ENCODE assay signal across 6 cellular contexts in the genomic region with DNA sequence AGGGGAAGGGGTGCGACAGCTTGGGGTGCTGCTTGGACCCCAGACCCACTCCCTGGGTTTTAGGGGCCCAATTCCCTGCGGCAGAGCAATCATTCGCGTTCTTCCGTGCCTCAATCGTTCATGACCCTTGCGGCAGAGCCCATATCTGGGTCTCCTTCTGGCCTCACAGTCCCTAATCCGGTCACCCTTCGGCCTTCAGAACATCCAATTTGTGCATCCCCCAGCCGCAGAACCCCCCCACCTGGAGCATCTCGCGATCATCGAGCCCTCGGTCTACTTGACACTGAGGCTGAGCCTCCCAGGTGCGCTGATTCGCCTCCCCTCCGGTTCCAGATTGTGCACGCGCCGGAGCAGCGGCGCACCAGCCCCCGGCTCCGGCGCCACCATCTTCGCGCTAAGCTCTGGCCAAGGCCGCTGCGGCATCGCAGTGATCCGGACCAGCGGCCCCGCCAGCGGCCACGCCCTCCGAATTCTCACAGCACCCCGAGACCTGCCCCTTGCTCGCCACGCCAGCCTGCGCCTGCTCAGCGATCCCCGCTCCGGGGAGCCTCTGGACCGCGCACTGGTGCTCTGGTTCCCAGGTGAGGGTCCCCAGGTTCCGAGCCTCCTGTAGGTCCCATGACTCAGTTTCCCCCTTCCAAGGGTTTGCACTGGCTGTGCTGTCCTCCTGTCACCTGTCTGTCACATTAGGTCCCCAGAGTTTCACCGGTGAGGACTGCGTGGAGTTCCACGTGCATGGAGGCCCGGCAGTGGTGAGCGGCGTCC. TPM values are rescaled to one million over a fixed set of nuclear protein-coding genes. Genes with fewer than 3 reads are reported as not detected.
DNase-seq lines count a peak whose midpoint lies in the region; ATAC-seq and TF ChIP-seq lines count a peak whose summit lies in the region.

No MANE protein-coding gene starts in this region.

- peak overlapping the region in 1 of 2 donors; percentile 66 for H3K27ac ChIP-seq in uterus

- DNase-seq in DMS53 (lab: John Stamatoyannopoulos, UW) (peak; percentile 58), DMS53 treated with DMSO at 0.1 percent for 48 hours (lab: John Stamatoyannopoulos, UW; ENCODE audit: unreplicated experiment) (no peak), iPS-NIHi11 (ENCODE audit: low spot score) (peak; percentile 46), uterus (no peak)
- DNase-seq in activated CD4-positive, alpha-beta T cell treated with anti-CD3 and anti-CD28 coated beads for 48 hours: peak; percentile 61

- H3K36me3 ChIP-seq in uterus: no peaks in the 10 kb centered on the region

- H3K9me3 ChIP-seq in uterus: no peaks in the 10 kb centered on the region

- peaks cover 0 to 13% of the 10 kb centered on the region in 2 donors for H3K4me1 ChIP-seq in uterus

- H3K4me3 ChIP-seq in uterus: peak overlapping the region; percentile 57 to 78

- no peak for TF ChIP-seq CTCF in uterus (IDR thresholded peaks at IDR 0.05)

- H3K27me3 ChIP-seq in uterus: no peaks in the 10 kb centered on the region

- no peak for TF ChIP-seq POLR2A in uterus (IDR thresholded peaks at IDR 0.05)

- no peak for ATAC-seq in HG03520 (IDR thresholded peaks at IDR 0.05; ENCODE audit: unreplicated experiment)

- intact Hi-C loops in uterus (cut with DNase I; ENCODE audit: low total_unique reads): no loop called here

RNA-seq across cellular contexts. Expression of a gene that starts 0.5 kb away (rescaled TPM):
- total RNA-seq in uterus: 10 to 100 TPM in 3 of 4 donors, under 1 TPM in 1; 0.88 to 31.2 (median 24.4) TPM

RNA-seq across cellular contexts. Expression of a gene that starts 3.2 kb away (rescaled TPM):
- 10 to 100 TPM in 1 of 4 donors, 1 to 10 TPM in 2, under 1 TPM in 1; 0.51 to 12.6 (median 7.6) TPM for total RNA-seq in uterus

RNA-seq across cellular contexts. Expression of a gene that starts 28.5 kb away (rescaled TPM):
- total RNA-seq in uterus: 10 to 100 TPM in 2 of 4 donors, 1 to 10 TPM in 2; 2.8 to 22.2 (median 8.9) TPM

RNA-seq across cellular contexts. Expression of a gene that starts 32.2 kb away (rescaled TPM):
- total RNA-seq in uterus: 100 to 1,000 TPM in 2 of 4 donors, 10 to 100 TPM in 2; 30.9 to 289 (median 97.2) TPM

RNA-seq across cellular contexts. Expression of a gene that starts 34.6 kb away (rescaled TPM):
- total RNA-seq in uterus: 100 to 1,000 TPM in 1 of 4 donors, 10 to 100 TPM in 2, 1 to 10 TPM in 1; 9.0 to 115 (median 19.2) TPM

Comparison
In these comparisons a context has a peak if more than half of its experiments do, and no peak if none do; other contexts are left out.
1. DNase-seq: peak in DMS53 (single experiment), activated CD4-positive, alpha-beta T cell treated with anti-CD3 and anti-CD28 coated beads for 48 hours (single experiment) and iPS-NIHi11 (single experiment); none in DMS53 treated with DMSO at 0.1 percent for 48 hours (single experiment) and uterus (0 of 2).